In the genomic region with DNA sequence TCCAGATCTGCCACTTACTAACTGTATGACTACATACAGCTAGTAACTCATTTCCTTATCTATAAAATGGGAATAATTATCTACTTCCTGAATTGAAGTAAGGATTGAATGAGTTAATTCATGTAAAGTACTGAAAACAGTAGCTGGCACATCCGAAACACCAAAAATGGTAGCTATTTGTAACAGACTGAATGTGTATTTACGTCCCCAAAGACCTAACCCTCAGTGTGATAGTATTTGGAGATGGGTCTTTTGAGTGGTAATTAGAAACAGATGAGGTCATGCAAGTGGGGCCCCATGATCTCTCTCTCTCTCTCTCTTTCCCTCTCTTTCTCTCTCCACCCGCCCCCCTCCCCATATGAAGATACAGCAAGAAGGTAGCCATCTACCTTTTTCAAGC, we compare ENCODE assay signal across 25 cellular contexts.
"Had no signal": no experiment of that assay in that cellular context is flagged by ENCODE, and none has a peak within 500 bp of the region (broad histone marks: within the 10 kb centered on the region; RNA-seq: fewer than 3 reads in every experiment).

No MANE protein-coding gene starts in this region.

- H3K4me3 ChIP-seq: colonic mucosa, esophagus squamous epithelium, gastrocnemius medialis, heart right ventricle, left lung, lower lobe of right lung, mucosa of descending colon had no signal

- H3K27me3 Mint-ChIP-seq: dendritic cell treated with granulocyte-macrophage colony-stimulating factor and Interleukin-4, amounts not matched to agents 40 ng/mL and 50 ng/mL, for 4 days; naive B cell had no signal

- H3K4me3 Mint-ChIP-seq: dendritic cell treated with granulocyte-macrophage colony-stimulating factor and Interleukin-4, amounts not matched to agents 40 ng/mL and 50 ng/mL, for 4 days; effector memory CD8-positive, alpha-beta T cell; endodermal cell; mesothelial cell of epicardium; naive B cell had no signal

- H3K27me3 ChIP-seq: colonic mucosa, esophagus squamous epithelium, gastrocnemius medialis, heart right ventricle, left lung had no signal

- H3K9me3 ChIP-seq: colonic mucosa, esophagus squamous epithelium, gastrocnemius medialis, heart right ventricle, left lung, lower lobe of right lung, mucosa of descending colon had no signal

- H3K9me3 Mint-ChIP-seq: dendritic cell treated with granulocyte-macrophage colony-stimulating factor and Interleukin-4, amounts not matched to agents 40 ng/mL and 50 ng/mL, for 4 days; endodermal cell; mesothelial cell of epicardium; naive B cell had no signal

- H3K4me1 ChIP-seq: colonic mucosa, esophagus squamous epithelium, gastrocnemius medialis, heart right ventricle, left lung, lower lobe of right lung had no signal

- H3K4me1 Mint-ChIP-seq: mesothelial cell of epicardium, naive B cell had no signal

- H3K27ac ChIP-seq: colonic mucosa, epithelial cell of prostate, esophagus squamous epithelium, gastrocnemius medialis, heart right ventricle, left lung, lower lobe of right lung had no signal

- ATAC-seq: effector memory CD8-positive, alpha-beta T cell; esophagus mucosa; gastrocnemius medialis; heart right ventricle; left cardiac atrium; left lung; left ventricle myocardium superior; lower lobe of right lung; mucosa of descending colon had no signal

- DNase-seq: colonic mucosa; cortex of kidney; effector CD8-positive, alpha-beta T cell; effector memory CD8-positive, alpha-beta T cell; endodermal cell; erythroblast; esophagus squamous epithelium; foreskin fibroblast; foreskin melanocyte; gastrocnemius medialis; glutamatergic neuron; head of caudate nucleus; heart right ventricle; hippocampal formation; left cardiac atrium; left lung; left ventricle myocardium superior; lower lobe of right lung; mesenchymal stem cell; mucosa of descending colon; naive B cell had no signal

- H3K36me3 ChIP-seq: colonic mucosa, esophagus squamous epithelium, gastrocnemius medialis, heart right ventricle, left lung, lower lobe of right lung had no signal

- H3K27ac Mint-ChIP-seq: dendritic cell treated with granulocyte-macrophage colony-stimulating factor and Interleukin-4, amounts not matched to agents 40 ng/mL and 50 ng/mL, for 4 days; effector memory CD8-positive, alpha-beta T cell; endodermal cell; mesothelial cell of epicardium; naive B cell had no signal

- H3K36me3 Mint-ChIP-seq: mesothelial cell of epicardium, naive B cell had no signal
